11 cellular contexts compared by ENCODE assay signal in genomic region chr5:170522211-170523128, GRCh38. TPM values are rescaled to one million over a fixed set of nuclear protein-coding genes. Genes with fewer than 3 reads are reported as not detected.
DNase-seq lines count a peak whose midpoint lies in the region; ATAC-seq and TF ChIP-seq lines count a peak whose summit lies in the region.
"Had no signal": no experiment of that assay in that cellular context is flagged by ENCODE, and none has a peak within 500 bp of the region (broad histone marks: within the 10 kb centered on the region; RNA-seq: fewer than 3 reads in every experiment).

No MANE protein-coding gene starts in this region.

- no peak overlapping the region for H3K4me2 ChIP-seq in H9 (ENCODE audit: insufficient read depth, insufficient read length, low read length)

- no peaks in the 10 kb centered on the region; the same call in 1 of the 2 replicates for H3K4me1 ChIP-seq in H9 (ENCODE audit: insufficient read depth, low read length)

- no peak overlapping the region for H2BK20ac ChIP-seq in H9 (ENCODE audit: low read depth, low read length, poor library complexity, severe bottlenecking)

- H3K27ac Mint-ChIP-seq in H9 = no peak overlapping the region; a peak in 1 of 7 replicates

- WGBS in H9 (ENCODE audit: extremely low coverage, insufficient read length, low lambda C conversion rate) = no CpG with 5 or more reads among the region's 10 CpGs

- H3K36me3 Mint-ChIP-seq in H9 (ENCODE audit: insufficient read depth in 1 of 3, low read depth in 3 of 3) = no peaks in the 10 kb centered on the region

- no peak overlapping the region for H4K91ac ChIP-seq in H9 (ENCODE audit: insufficient read length, low read depth, low read length)

- no peaks in the 10 kb centered on the region for H3K9me3 ChIP-seq in H9 (ENCODE audit: control insufficient read depth, low read depth, low read length)
- H3K9me3 ChIP-seq: esophagus squamous epithelium had no signal

- no peak overlapping the region for H3K23ac ChIP-seq in H9 (ENCODE audit: insufficient read length, low read depth, low read length)

- H4K20me1 ChIP-seq in H9 (ENCODE audit: control insufficient read depth, insufficient read depth, insufficient read length) = no peaks in the 10 kb centered on the region

- ATAC-seq in GM21825 (IDR thresholded peaks at IDR 0.05; ENCODE audit: unreplicated experiment) = no peak

- peaks cover 11% of the 10 kb centered on the region for H3K27me3 Mint-ChIP-seq in H9 (ENCODE audit: low read depth)

- no peak overlapping the region for H4K5ac ChIP-seq in H9 (ENCODE audit: insufficient read length, low read depth, low read length)

- no peak overlapping the region for H2BK12ac ChIP-seq in H9 (ENCODE audit: insufficient read length, low read depth, low read length)

- no peaks in the 10 kb centered on the region for H3K79me1 ChIP-seq in H9 (ENCODE audit: insufficient read depth, low read depth, low read length, poor library complexity, severe bottlenecking)

- H3K27ac ChIP-seq in H9 (ENCODE audit: insufficient read length, low read depth, low read length) = no peak overlapping the region
- H3K27ac ChIP-seq: esophagus squamous epithelium had no signal

- H4K8ac ChIP-seq in H9 (replicated peaks; ENCODE audit: insufficient read length, low read depth, low read length) = no peak overlapping the region

- no peak overlapping the region for H3K18ac ChIP-seq in H9 (ENCODE audit: insufficient read length, low read depth, low read length)

- H2BK15ac ChIP-seq in H9 (ENCODE audit: low read depth, low read length) = no peak overlapping the region

- no peak overlapping the region for H2BK120ac ChIP-seq in H9 (ENCODE audit: low read depth, low read length, poor library complexity, severe bottlenecking)

- H2AFZ ChIP-seq in H9 (ENCODE audit: low read length) = no peak overlapping the region

- H3K4me3 Mint-ChIP-seq in H9 = no peak overlapping the region

- DNase-seq in H9 = no peak
- peak; percentile 78 to 87 for DNase-seq in NCI-H524 (lab: John Stamatoyannopoulos, UW)
- peak; percentile 68 for DNase-seq in cerebellum (ENCODE audit: low spot score)
- DNase-seq in renal cortical epithelial cell (ENCODE audit: low read depth) = peak; percentile 99
- DNase-seq in hepatic stellate cell (ENCODE audit: low spot score) = no peak
- no peak for DNase-seq in NCI-H510A (lab: John Stamatoyannopoulos, UW)
- no peak for DNase-seq in RKO (ENCODE audit: low spot score)
- DNase-seq: activated CD8-positive, alpha-beta memory T cell treated with anti-CD3 and anti-CD28 coated beads, Interleukin-2, amount 50 U/mL, for 4 hours; esophagus squamous epithelium; NCI-H510A treated with DMSO at 0.1 percent for 48 hours had no signal

- no peaks in the 10 kb centered on the region for H3K79me2 ChIP-seq in H9 (ENCODE audit: insufficient read depth, low read length)

- no peak overlapping the region for H3K9ac ChIP-seq in H9 (ENCODE audit: extremely low read depth, insufficient read length, low read length)

- no peak overlapping the region for H3T11ph ChIP-seq in H9 (ENCODE audit: low read length)

- H3K4me1 Mint-ChIP-seq in H9 = peaks cover 11 to 19% of the 10 kb centered on the region in 2 experiments

- no peak overlapping the region for H2AK5ac ChIP-seq in H9 (ENCODE audit: insufficient read length, low read length)

- no peak overlapping the region for H3K4ac ChIP-seq in H9 (ENCODE audit: low read depth, low read length)

- no peak overlapping the region for H3K56ac ChIP-seq in H9 (ENCODE audit: insufficient read length, low read depth, low read length)

- H3K23me2 ChIP-seq in H9 (ENCODE audit: insufficient read length, low read depth, low read length, poor library complexity, severe bottlenecking) = no peaks in the 10 kb centered on the region

- H2BK5ac ChIP-seq in H9 (ENCODE audit: insufficient read length, low read length) = no peak overlapping the region

- no peaks in the 10 kb centered on the region for H3K27me3 ChIP-seq in H9 (ENCODE audit: insufficient read depth, low read length)

- H3K14ac ChIP-seq in H9 (ENCODE audit: insufficient read depth, low read length) = peak overlapping the region; percentile 38; the same call in 1 of the 2 replicates

- no peaks in the 10 kb centered on the region for H3K9me3 Mint-ChIP-seq in H9

- no peak for TF ChIP-seq CTCF in H9 (conservative IDR thresholded peaks at IDR 0.05)

RNA-seq across cellular contexts. Expression of gene KCNIP1, which starts 18.6 kb away (rescaled TPM):
- total RNA-seq in H9 (2021) (0.24 and 0.63 TPM in 2 replicates), cerebellum (23.3 TPM), renal cortical epithelial cell (12.2 and 32.4 TPM in 2 replicates)
- total RNA-seq: esophagus squamous epithelium had no signal

Comparison
In these comparisons a context has a peak if more than half of its experiments do, and no peak if none do; other contexts are left out.
1. DNase-seq: peak in NCI-H524 (2 of 2), cerebellum (single experiment) and renal cortical epithelial cell (single experiment); none in H9 (single experiment), hepatic stellate cell (single experiment), NCI-H510A (single experiment) and RKO (single experiment).